ENCODE assay signal across 1 cellular context in genomic region chr12:121770802-121771625, GRCh38.
A peak's percentile ranks its signal among the peaks of the same experiment; 100 is the strongest.
TF ChIP-seq lines count a peak whose summit lies in the region.

No MANE protein-coding gene starts in this region.

TF ChIP-seq in HepG2, 621 proteins besides CTCF, POLR2A, EP300 and RAD21:
- TF ChIP-seq TBX3 (IDR thresholded peaks at IDR 0.05; ENCODE audit: borderline replicate concordance) (no peak), CENPT (CRISPR knock-in tag; IDR thresholded peaks at IDR 0.05; ENCODE audit: low read depth) (no peak), HNF4A (CRISPR knock-in tag; IDR thresholded peaks at IDR 0.05) (no peak), CREB3 (CRISPR knock-in tag; IDR thresholded peaks at IDR 0.05) (no peak), ZNF629 (CRISPR knock-in tag; conservative IDR thresholded peaks at IDR 0.05) (peak; percentile 71), ZNF333 (CRISPR knock-in tag; IDR thresholded peaks at IDR 0.05; ENCODE audit: borderline replicate concordance) (no peak), FUBP1 (CRISPR knock-in tag; IDR thresholded peaks at IDR 0.05; ENCODE audit: borderline replicate concordance) (no peak), JUNB (CRISPR knock-in tag; IDR thresholded peaks at IDR 0.05; ENCODE audit: borderline replicate concordance) (no peak), MAFF (IDR thresholded peaks at IDR 0.05; ENCODE audit: low read depth, low read length) (no peak), ASH2L (IDR thresholded peaks at IDR 0.05; ENCODE audit: insufficient read length, low read depth, low read length) (no peak), KLF11 (CRISPR knock-in tag; IDR thresholded peaks at IDR 0.05) (no peak), NRL (CRISPR knock-in tag; IDR thresholded peaks at IDR 0.05; ENCODE audit: borderline replicate concordance) (no peak), CEBPG (CRISPR knock-in tag; IDR thresholded peaks at IDR 0.05) (peak; percentile 32; the same call in 1 of the 2 replicates), ARID4A (CRISPR knock-in tag; IDR thresholded peaks at IDR 0.05; ENCODE audit: borderline replicate concordance) (no peak), THRA (CRISPR knock-in tag; IDR thresholded peaks at IDR 0.05; ENCODE audit: borderline replicate concordance) (no peak), ZBTB25 (CRISPR knock-in tag; IDR thresholded peaks at IDR 0.05) (no peak), ZNF660 (CRISPR knock-in tag; IDR thresholded peaks at IDR 0.05; ENCODE audit: borderline replicate concordance, low read depth) (no peak), ZNF280B (CRISPR knock-in tag; IDR thresholded peaks at IDR 0.05; ENCODE audit: borderline replicate concordance) (0 out of 2 replicates have a peak, but pooled peaks have one; percentile 10), ZNF354B (CRISPR knock-in tag; IDR thresholded peaks at IDR 0.05) (no peak), CEBPB (IDR thresholded peaks at IDR 0.05; ENCODE audit: borderline replicate concordance, low read depth, low read length) (peak; percentile 56; the same call in 1 of the 2 replicates)
